Comparison of ENCODE assay signal across 12 cellular contexts in the genomic region with DNA sequence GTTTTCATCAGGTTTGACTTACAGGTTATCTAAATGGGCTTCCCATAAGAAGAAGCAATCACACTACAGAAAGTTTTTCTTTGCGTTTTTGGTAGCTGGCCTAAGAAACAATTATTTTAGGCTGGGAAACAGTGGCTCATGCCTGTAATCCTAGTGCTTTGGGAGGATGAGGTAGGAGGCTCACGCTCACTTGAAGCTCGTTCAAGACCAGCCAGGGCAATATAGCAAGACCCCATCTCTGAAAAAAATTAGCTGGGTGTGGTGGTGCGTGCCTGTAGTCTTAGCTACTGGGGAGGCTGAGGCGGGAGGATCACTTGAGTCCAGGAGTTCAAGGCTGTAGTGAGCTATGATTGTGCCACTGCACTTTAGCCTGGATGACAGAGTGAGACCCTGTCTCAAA. TPM values are rescaled to one million over a fixed set of nuclear protein-coding genes. Genes with fewer than 3 reads are reported as not detected.
"Had no signal": no experiment of that assay in that cellular context is flagged by ENCODE, and none has a peak within 500 bp of the region (broad histone marks: within the 10 kb centered on the region; RNA-seq: fewer than 3 reads in every experiment).

No MANE protein-coding gene starts in this region.

- H3K27ac ChIP-seq: HL-60, KMS-11 had no signal

- H2AFZ ChIP-seq: GM23338 had no signal

- H3K4me2 ChIP-seq: GM23338, KMS-11 had no signal

- H3K4me3 ChIP-seq: GM23338 had no signal

- H3K9ac ChIP-seq: KMS-11 had no signal

- FAIRE-seq: H1, H54, HepG2 had no signal

- DNase-seq: H9, HCEC 1CT, HFFc6, Karpas-422, KBM-7 had no signal

- ATAC-seq: GM23338, HepG2 had no signal

RNA-seq across cellular contexts. Expression of a gene that starts 1.6 kb away (rescaled TPM):
- total RNA-seq: GM23338, H1, H9, HepG2, HT1080 had no signal
- polyA plus RNA-seq: GM23338, HepG2 had no signal

RNA-seq across cellular contexts. Expression of a gene that starts 28.6 kb away (rescaled TPM):
- total RNA-seq: GM23338, H1, HT1080 had no signal
- polyA plus RNA-seq: GM23338 had no signal

RNA-seq across cellular contexts. Expression of a gene that starts 46.1 kb away (rescaled TPM):
- total RNA-seq: HFFc6, HT1080 had no signal
